In genomic region chr2:233462826-233463470, GRCh38 we compare ENCODE assay signal across 20 cellular contexts.
DNase-seq lines count a peak whose midpoint lies in the region; ATAC-seq and TF ChIP-seq lines count a peak whose summit lies in the region.
"Had no signal": no experiment of that assay in that cellular context is flagged by ENCODE, and none has a peak within 500 bp of the region (broad histone marks: within the 10 kb centered on the region; RNA-seq: fewer than 3 reads in every experiment).

No MANE protein-coding gene starts in this region.

- H3F3A ChIP-seq in MM.1S (ENCODE audit: insufficient read depth, low read length) = no peaks in the 10 kb centered on the region

- no peaks in the 10 kb centered on the region for H3K4me1 ChIP-seq in right cardiac atrium (ENCODE audit: control insufficient read depth, insufficient read depth, low read length)
- no peaks in the 10 kb centered on the region for H3K4me1 ChIP-seq in uterus
- H3K4me1 ChIP-seq in tibial artery = no peaks in the 10 kb centered on the region
- H3K4me1 ChIP-seq in MM.1S (ENCODE audit: low read length) = no peaks in the 10 kb centered on the region

- H4K20me1 ChIP-seq in MM.1S (ENCODE audit: insufficient read depth, low read length) = no peaks in the 10 kb centered on the region

- no peaks in the 10 kb centered on the region for H3K9me2 ChIP-seq in MM.1S (replicated peaks; ENCODE audit: insufficient read depth, low read length)

- H3K9ac ChIP-seq in MM.1S (ENCODE audit: low read length) = no peak overlapping the region

- peaks cover 0 to 2% (median 0%) of the 10 kb centered on the region in 7 donors for H3K9me3 Mint-ChIP-seq in naive B cell
- H3K9me3 Mint-ChIP-seq in stimulated activated naive B cell treated with anti-CD40 and anti-IgM and Interleukin-4, amounts not matched to agents 10 μg/mL and 1 μg/mL and 100 μg/mL, for 72 hours = no peaks in the 10 kb centered on the region

- no peak overlapping the region for H3K4me3 ChIP-seq in right cardiac atrium (ENCODE audit: low read length)
- H3K4me3 ChIP-seq in uterus = no peak overlapping the region
- H3K4me3 ChIP-seq in tibial artery = no peak overlapping the region
- H3K4me3 ChIP-seq in MM.1S (ENCODE audit: low read length) = no peak overlapping the region
- H3K4me3 ChIP-seq: GM23338, MG63 had no signal

- peaks cover 7 to 45% of the 10 kb centered on the region in 2 donors for H3K36me3 Mint-ChIP-seq in naive B cell
- peaks cover 55 to 62% of the 10 kb centered on the region in 2 donors for H3K36me3 Mint-ChIP-seq in stimulated activated naive B cell treated with anti-CD40 and anti-IgM and Interleukin-4, amounts not matched to agents 10 μg/mL and 1 μg/mL and 100 μg/mL, for 72 hours

- H3K9me3 ChIP-seq in right cardiac atrium (ENCODE audit: control insufficient read depth, low read length) = no peaks in the 10 kb centered on the region
- H3K9me3 ChIP-seq in uterus = no peaks in the 10 kb centered on the region
- no peaks in the 10 kb centered on the region for H3K9me3 ChIP-seq in tibial artery
- no peaks in the 10 kb centered on the region for H3K9me3 ChIP-seq in MM.1S (replicated peaks; ENCODE audit: insufficient read depth, low read length)
- H3K9me3 ChIP-seq: MG63 had no signal

- H3K4me3 Mint-ChIP-seq in naive B cell = peak overlapping the region in 1 of 8 donors; percentile 18
- no peak overlapping the region for H3K4me3 Mint-ChIP-seq in stimulated activated naive B cell treated with anti-CD40 and anti-IgM and Interleukin-4, amounts not matched to agents 10 μg/mL and 1 μg/mL and 100 μg/mL, for 72 hours
- H3K4me3 Mint-ChIP-seq: CD4-positive, alpha-beta memory T cell; GM23338 had no signal

- H3K27me3 ChIP-seq in right cardiac atrium (ENCODE audit: control insufficient read depth, insufficient read depth) (no peaks in the 10 kb centered on the region), uterus (no peaks in the 10 kb centered on the region), tibial artery (no peaks in the 10 kb centered on the region), MM.1S (replicated peaks; ENCODE audit: insufficient read depth, low read length) (no peaks in the 10 kb centered on the region)
- H3K27me3 ChIP-seq: MG63 had no signal

- no peaks in the 10 kb centered on the region for H3K79me2 ChIP-seq in MM.1S (ENCODE audit: low read length)

- peak overlapping the region in 4 of 6 donors; percentile 20 to 81 (median 40) for H3K27ac Mint-ChIP-seq in naive B cell
- peak overlapping the region; percentile 14 for H3K27ac Mint-ChIP-seq in stimulated activated naive B cell treated with anti-CD40 and anti-IgM and Interleukin-4, amounts not matched to agents 10 μg/mL and 1 μg/mL and 100 μg/mL, for 72 hours
- H3K27ac Mint-ChIP-seq: GM23338 had no signal

- TF ChIP-seq CTCF in uterus (IDR thresholded peaks at IDR 0.05) = no peak
- no peak for TF ChIP-seq CTCF in tibial artery (IDR thresholded peaks at IDR 0.05)
- no peak for TF ChIP-seq CTCF in MM.1S (IDR thresholded peaks at IDR 0.05; ENCODE audit: low read length)

- DNase-seq in right cardiac atrium (peak in 2 of 3 donors; percentile 19 to 29), Right ventricle myocardium inferior (ENCODE audit: missing footprints) (no peak), cerebellar cortex (ENCODE audit: low spot score) (peak; percentile 12), naive B cell (no peak), uterus (no peak), tibial artery (no peak), MM.1S (no peak)
- no peak for DNase-seq in stimulated activated naive B cell treated with anti-CD40 and anti-IgM and Interleukin-4, amounts not matched to agents 10 μg/mL and 1 μg/mL and 100 μg/mL, for 72 hours
- DNase-seq: CD4-positive, alpha-beta memory T cell; DMS153; GF-D8; Kasumi-1; MG63; NCI-H1092; NCI-H2081 treated with DMSO at 0.1 percent for 48 hours; NCI-H510A treated with DMSO at 0.1 percent for 48 hours; NCI-H774; SHP77 treated with DMSO at 0.1 percent for 48 hours had no signal

- intact Hi-C loops in right cardiac atrium (cut with DNase I) (no loop called here), Right ventricle myocardium inferior (cut with DNase I) (no loop called here), uterus (cut with DNase I; ENCODE audit: low total_unique reads) (no loop called here), tibial artery (cut with DNase I; ENCODE audit: low total_unique reads) (no loop called here)

- TF ChIP-seq POLR2A in uterus (IDR thresholded peaks at IDR 0.05) = no peak

- no peaks in the 10 kb centered on the region for H3K27me3 Mint-ChIP-seq in naive B cell
- no peaks in the 10 kb centered on the region for H3K27me3 Mint-ChIP-seq in stimulated activated naive B cell treated with anti-CD40 and anti-IgM and Interleukin-4, amounts not matched to agents 10 μg/mL and 1 μg/mL and 100 μg/mL, for 72 hours
- H3K27me3 Mint-ChIP-seq: CD4-positive, alpha-beta memory T cell had no signal

- no peak overlapping the region for H2AFZ ChIP-seq in MM.1S (ENCODE audit: low read length)
- H2AFZ ChIP-seq: GM23338 had no signal

- no peaks in the 10 kb centered on the region for H3K36me3 ChIP-seq in uterus
- peaks cover 77 to 97% (median 89%) of the 10 kb centered on the region in 3 donors for H3K36me3 ChIP-seq in tibial artery
- no peaks in the 10 kb centered on the region for H3K36me3 ChIP-seq in MM.1S (replicated peaks; ENCODE audit: insufficient read depth, low read length)

- ATAC-seq in right cardiac atrium (no peak), Right ventricle myocardium inferior (no peak), naive B cell (ENCODE audit: low read depth in 2 of 2) (no peak)
- ATAC-seq in stimulated activated naive B cell treated with anti-CD40 and anti-IgM and Interleukin-4, amounts not matched to agents 10 μg/mL and 1 μg/mL and 100 μg/mL, for 72 hours (replicated peaks) = no peak
- ATAC-seq: GM23338, HCT116 had no signal

- H3K27ac ChIP-seq in right cardiac atrium (ENCODE audit: low read length) (no peak overlapping the region), uterus (no peak overlapping the region), tibial artery (no peak overlapping the region), MM.1S (ENCODE audit: low read length) (no peak overlapping the region)

- WGBS in right cardiac atrium = 93% methylated on average over 21 of the region's 21 CpGs

- peaks cover 0 to 6% (median 5%) of the 10 kb centered on the region in 3 donors for H3K4me1 Mint-ChIP-seq in naive B cell
- peaks cover 0 to 3% of the 10 kb centered on the region in 2 donors for H3K4me1 Mint-ChIP-seq in stimulated activated naive B cell treated with anti-CD40 and anti-IgM and Interleukin-4, amounts not matched to agents 10 μg/mL and 1 μg/mL and 100 μg/mL, for 72 hours
- H3K4me1 Mint-ChIP-seq: GM23338 had no signal

- no peak overlapping the region for H3K4me2 ChIP-seq in MM.1S (ENCODE audit: low read depth, low read length)
- H3K4me2 ChIP-seq: GM23338 had no signal

Comparison
In these comparisons a context has a peak if more than half of its experiments do, and no peak if none do; other contexts are left out.
1. DNase-seq: peak in right cardiac atrium (2 of 3) and cerebellar cortex (single experiment); none in Right ventricle myocardium inferior (single experiment), naive B cell (single experiment), stimulated activated naive B cell treated with anti-CD40 and anti-IgM and Interleukin-4, amounts not matched to agents 10 μg/mL and 1 μg/mL and 100 μg/mL, for 72 hours (single experiment), uterus (0 of 2), tibial artery (0 of 2) and MM.1S (single experiment).